Comparison of ENCODE assay signal across 20 cellular contexts in the genomic region with DNA sequence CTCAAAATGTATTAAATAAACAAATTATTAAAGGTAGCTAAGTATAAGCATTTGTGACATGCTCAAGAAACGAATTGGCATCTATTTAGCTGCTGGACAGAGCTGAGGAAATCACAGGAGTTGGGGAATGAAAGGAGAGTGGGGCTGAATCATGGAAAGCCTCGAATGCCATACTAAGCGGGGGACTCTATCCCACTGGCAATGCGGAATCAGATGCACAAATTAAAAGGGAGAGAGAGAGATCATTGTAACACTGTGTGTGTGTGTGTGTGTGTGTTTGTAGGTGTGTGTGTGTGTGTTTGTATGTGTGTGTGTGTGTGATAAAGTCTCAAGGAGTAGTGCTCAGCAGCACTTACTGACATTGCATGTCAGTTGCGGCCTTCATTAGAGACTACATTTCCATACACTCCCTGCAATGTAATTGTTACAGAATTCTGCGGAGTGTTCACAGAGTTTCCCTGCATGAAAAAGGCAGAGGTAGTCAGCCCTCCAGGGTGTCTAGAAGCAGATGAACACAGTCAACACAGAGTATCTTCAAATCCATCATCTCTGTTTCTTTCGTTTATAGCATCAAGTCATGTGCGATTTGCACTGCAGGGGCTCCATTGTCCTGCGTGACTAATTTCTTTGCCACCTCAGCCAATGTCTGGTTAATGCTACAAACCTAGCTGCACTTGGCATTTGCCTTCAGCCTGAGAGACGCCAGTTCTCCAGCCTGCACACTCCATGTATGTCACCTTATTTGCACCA.
"Had no signal": no experiment of that assay in that cellular context is flagged by ENCODE, and none has a peak within 500 bp of the region (broad histone marks: within the 10 kb centered on the region; RNA-seq: fewer than 3 reads in every experiment).

No MANE protein-coding gene starts in this region.

- ATAC-seq: activated CD4-positive, alpha-beta T cell treated with anti-CD3 and anti-CD28 coated beads for 36 hours; activated CD8-positive, alpha-beta memory T cell treated with anti-CD3 and anti-CD28 coated beads, Interleukin-2, amount 10 ng/mL, durations not matched to agents 7 days and 5 days; activated CD8-positive, alpha-beta T cell treated with anti-CD3 and anti-CD28 coated beads, Interleukin-2, amount 10 ng/mL, durations not matched to agents 7 days and 5 days; gastroesophageal sphincter; left cardiac atrium; left ventricle myocardium superior; pancreas; psoas muscle; stimulated activated effector memory CD8-positive, alpha-beta T cell treated with anti-CD3 and anti-CD28 coated beads, Interleukin-12 subunit alpha, Interleukin-12 subunit beta, amount 100 ng/mL, for 72 hours had no signal

- DNase-seq: activated CD4-positive, alpha-beta T cell treated with anti-CD3 and anti-CD28 coated beads for 36 hours; activated CD4-positive, CD25-positive, alpha-beta regulatory T cell; activated CD8-positive, alpha-beta memory T cell treated with anti-CD3 and anti-CD28 coated beads, Interleukin-2, amount 10 ng/mL, durations not matched to agents 7 days and 5 days; activated CD8-positive, alpha-beta T cell treated with anti-CD3 and anti-CD28 coated beads, Interleukin-2, amount 10 ng/mL, durations not matched to agents 7 days and 5 days; activated naive CD4-positive, alpha-beta T cell; activated T-cell treated with anti-CD3 and anti-CD28 coated beads, Interleukin-2, amount 50 U/mL, for 48 hours; anterior cingulate cortex; islet precursor cell; left cardiac atrium; left ventricle myocardium superior; nephron progenitor cell; nucleus accumbens; pancreas; psoas muscle; sigmoid colon; small intestine; stimulated activated CD4-positive, alpha-beta T cell treated with anti-CD3 and anti-CD28 coated beads, Interleukin-4, amount 100 ng/mL, for 24 hours; uterus had no signal
